ENCODE assay signal across 24 cellular contexts in the genomic region with DNA sequence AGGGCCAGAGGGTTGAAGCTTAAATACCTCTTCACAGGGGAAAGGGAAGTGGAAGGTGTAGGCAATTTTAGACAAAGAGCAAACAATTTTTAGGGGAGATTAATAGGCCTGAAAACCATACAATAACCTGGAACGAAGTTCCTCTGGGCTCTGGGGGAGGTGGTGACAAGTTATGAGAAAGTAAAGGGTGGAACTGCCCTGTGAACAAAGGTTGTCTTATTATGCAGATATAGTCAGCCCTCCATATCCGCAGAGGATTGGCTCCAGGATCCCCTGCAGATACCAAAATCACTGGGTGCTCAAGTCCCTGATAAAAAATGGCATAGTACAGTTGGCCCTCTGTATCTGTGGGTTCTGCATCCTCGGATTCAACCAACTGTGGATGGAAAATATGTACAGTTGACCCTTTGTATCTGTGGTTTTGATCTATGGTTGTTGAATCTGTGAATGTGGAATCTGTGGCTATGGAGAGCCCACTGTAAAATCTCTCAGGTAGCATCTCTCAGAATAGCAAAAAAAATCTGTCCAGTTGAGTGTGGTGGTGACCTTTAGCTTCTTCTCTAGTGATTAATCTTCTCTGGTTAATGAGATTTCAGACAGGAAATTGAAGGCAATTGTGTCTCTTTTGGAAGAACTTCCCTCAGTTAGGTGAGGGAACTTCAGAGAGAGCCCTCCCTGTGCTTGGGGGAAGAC. TPM values are rescaled to one million over a fixed set of nuclear protein-coding genes. Genes with fewer than 3 reads are reported as not detected.
DNase-seq lines count a peak whose midpoint lies in the region; ATAC-seq and TF ChIP-seq lines count a peak whose summit lies in the region.
"Had no signal": no experiment of that assay in that cellular context is flagged by ENCODE, and none has a peak within 500 bp of the region (broad histone marks: within the 10 kb centered on the region; RNA-seq: fewer than 3 reads in every experiment).

No MANE protein-coding gene starts in this region.

- peak overlapping the region; percentile 2 to 80 for H3K18ac ChIP-seq in mesenchymal stem cell (ENCODE audit: low read depth in 1 of 2, low read length in 2 of 2)

- peaks cover 32% of the 10 kb centered on the region for H3K4me1 Mint-ChIP-seq in activated naive CD8-positive, alpha-beta T cell treated with anti-CD3 and anti-CD28 coated beads, Interleukin-2, amount 50 U/mL, for 24 hours

- no peak for TF ChIP-seq CTCF in WERI-Rb-1 (IDR thresholded peaks at IDR 0.05; ENCODE audit: low read depth, low read length)

- peak overlapping the region; percentile 83 to 92 for H2BK12ac ChIP-seq in mesenchymal stem cell (ENCODE audit: low read length in 2 of 2)

- peak overlapping the region; percentile 78 for H2BK120ac ChIP-seq in mesenchymal stem cell (ENCODE audit: low read depth, low read length)

- peak; percentile 37 for ATAC-seq in activated naive CD8-positive, alpha-beta T cell treated with anti-CD3 and anti-CD28 coated beads, Interleukin-2, amount 50 U/mL, for 24 hours
- no peak for ATAC-seq in GM21367 (IDR thresholded peaks at IDR 0.05; ENCODE audit: unreplicated experiment)
- ATAC-seq: WTC11 had no signal

- H3K27me3 ChIP-seq in mesenchymal stem cell (ENCODE audit: control insufficient read depth in 1 of 2, insufficient read depth in 1 of 2, low read length in 2 of 2) (no peaks in the 10 kb centered on the region), WERI-Rb-1 (ENCODE audit: insufficient read depth, low read depth, severe bottlenecking) (no peaks in the 10 kb centered on the region)
- H3K27me3 ChIP-seq: tibial artery had no signal

- H4K91ac ChIP-seq in mesenchymal stem cell (ENCODE audit: low read length), result no peak overlapping the region

- H3K27ac ChIP-seq in mesenchymal stem cell (ENCODE audit: low read length, poor library complexity, severe bottlenecking) (no peak overlapping the region), WERI-Rb-1 (no peak overlapping the region)
- H3K27ac ChIP-seq: tibial artery had no signal

- peak; percentile 23 for DNase-seq in EL
- peak; percentile 83 for DNase-seq in M059J (ENCODE audit: low read depth)
- no peak for DNase-seq in activated naive CD8-positive, alpha-beta T cell treated with anti-CD3 and anti-CD28 coated beads, Interleukin-2, amount 50 U/mL, for 24 hours
- peak; percentile 32 for DNase-seq in mesenchymal stem cell
- DNase-seq in HPDE6-E6E7 (ENCODE audit: extremely low spot score), result no peak
- DNase-seq in NCI-H345 (lab: John Stamatoyannopoulos, UW), result no peak
- no peak for DNase-seq in WERI-Rb-1
- DNase-seq: activated T-cell treated with anti-CD3 and anti-CD28 coated beads, Interleukin-2, amount 50 U/mL, for 24 hours; CD4-positive, alpha-beta T cell; effector CD8-positive, alpha-beta T cell; GDM1; hippocampal formation; NCI-H1092 treated with DMSO at 0.1 percent for 48 hours; NCI-H2029 treated with DMSO at 0.1 percent for 48 hours; NCI-H446; OCI-M1; SIG-M5; stimulated activated naive CD4-positive, alpha-beta T cell; tibial artery had no signal

- H3K23ac ChIP-seq in mesenchymal stem cell (ENCODE audit: low read length in 2 of 2), result no peak overlapping the region

- no peak overlapping the region for H2BK15ac ChIP-seq in mesenchymal stem cell (ENCODE audit: low read depth, poor library complexity, severe bottlenecking)

- H3K4ac ChIP-seq in mesenchymal stem cell (ENCODE audit: low read depth in 1 of 2, low read length in 2 of 2), result peak overlapping the region in 1 of 2 experiments; percentile 97

- H3K4me3 ChIP-seq in mesenchymal stem cell (ENCODE audit: insufficient read depth in 1 of 2, low read depth in 1 of 2, low read length in 2 of 2), result no peak overlapping the region
- no peak overlapping the region for H3K4me3 ChIP-seq in WERI-Rb-1 (ENCODE audit: low read depth, low read length)
- H3K4me3 ChIP-seq: lung, smooth muscle cell, tibial artery had no signal

- H2BK5ac ChIP-seq in mesenchymal stem cell (ENCODE audit: low read depth, low read length, poor library complexity, severe bottlenecking), result no peak overlapping the region

- H3K4me1 ChIP-seq in mesenchymal stem cell (ENCODE audit: control insufficient read depth, insufficient read depth, low read depth, low read length), result peaks cover 4% of the 10 kb centered on the region

- H3K27me3 Mint-ChIP-seq in activated naive CD8-positive, alpha-beta T cell treated with anti-CD3 and anti-CD28 coated beads, Interleukin-2, amount 50 U/mL, for 24 hours, result peaks cover 8% of the 10 kb centered on the region
- H3K27me3 Mint-ChIP-seq: activated naive CD4-positive, alpha-beta T cell treated with anti-CD3 and anti-CD28 coated beads, Interleukin-2, amount 50 U/mL, for 24 hours had no signal

- H3K9me3 ChIP-seq in mesenchymal stem cell (ENCODE audit: control insufficient read depth, low read length), result no peaks in the 10 kb centered on the region
- no peaks in the 10 kb centered on the region for H3K9me3 ChIP-seq in WERI-Rb-1 (ENCODE audit: severe bottlenecking)
- H3K9me3 ChIP-seq: tibial artery had no signal

- no peaks in the 10 kb centered on the region for H3K36me3 Mint-ChIP-seq in activated naive CD8-positive, alpha-beta T cell treated with anti-CD3 and anti-CD28 coated beads, Interleukin-2, amount 50 U/mL, for 24 hours (ENCODE audit: low read depth)
- H3K36me3 Mint-ChIP-seq: activated naive CD4-positive, alpha-beta T cell treated with anti-CD3 and anti-CD28 coated beads, Interleukin-2, amount 50 U/mL, for 24 hours; WTC11 had no signal

- H3K79me1 ChIP-seq in mesenchymal stem cell (replicated peaks; ENCODE audit: low read length, poor library complexity, severe bottlenecking), result no peaks in the 10 kb centered on the region

- no peak overlapping the region for H4K8ac ChIP-seq in mesenchymal stem cell (ENCODE audit: low read length)

- H3K27ac Mint-ChIP-seq in activated naive CD8-positive, alpha-beta T cell treated with anti-CD3 and anti-CD28 coated beads, Interleukin-2, amount 50 U/mL, for 24 hours, result peak overlapping the region; percentile 65
- H3K27ac Mint-ChIP-seq: activated naive CD4-positive, alpha-beta T cell treated with anti-CD3 and anti-CD28 coated beads, Interleukin-2, amount 50 U/mL, for 24 hours; CD4-positive, alpha-beta T cell; WTC11 had no signal

- peak overlapping the region; percentile 15 for H3K4me3 Mint-ChIP-seq in activated naive CD8-positive, alpha-beta T cell treated with anti-CD3 and anti-CD28 coated beads, Interleukin-2, amount 50 U/mL, for 24 hours
- H3K4me3 Mint-ChIP-seq: activated naive CD4-positive, alpha-beta T cell treated with anti-CD3 and anti-CD28 coated beads, Interleukin-2, amount 50 U/mL, for 24 hours; activated T-cell treated with anti-CD3 and anti-CD28 coated beads, Interleukin-2, amount 50 U/mL, for 24 hours; CD4-positive, alpha-beta T cell; WTC11 had no signal

- no peak overlapping the region for H3K4me2 ChIP-seq in mesenchymal stem cell (ENCODE audit: low read length, poor library complexity, severe bottlenecking)
- H3K4me2 ChIP-seq: smooth muscle cell had no signal

- no peak overlapping the region for H2AFZ ChIP-seq in mesenchymal stem cell (ENCODE audit: low read depth, low read length)

- H3K36me3 ChIP-seq in mesenchymal stem cell (ENCODE audit: control insufficient read depth in 1 of 2, insufficient read depth in 2 of 2, low read depth in 1 of 2, low read length in 2 of 2) (no peaks in the 10 kb centered on the region), WERI-Rb-1 (no peaks in the 10 kb centered on the region)
- H3K36me3 ChIP-seq: tibial artery had no signal

- no peaks in the 10 kb centered on the region for H3K9me3 Mint-ChIP-seq in activated naive CD8-positive, alpha-beta T cell treated with anti-CD3 and anti-CD28 coated beads, Interleukin-2, amount 50 U/mL, for 24 hours
- H3K9me3 Mint-ChIP-seq: activated naive CD4-positive, alpha-beta T cell treated with anti-CD3 and anti-CD28 coated beads, Interleukin-2, amount 50 U/mL, for 24 hours; activated T-cell treated with anti-CD3 and anti-CD28 coated beads, Interleukin-2, amount 50 U/mL, for 24 hours; CD4-positive, alpha-beta T cell; WTC11 had no signal

- 84% methylated on average over 3 of the region's 3 CpGs for WGBS in mesenchymal stem cell

- H3K9ac ChIP-seq in mesenchymal stem cell (ENCODE audit: low read length), result no peak overlapping the region

- H3K14ac ChIP-seq in mesenchymal stem cell (ENCODE audit: low read length in 2 of 2), result no peak overlapping the region

- no peak overlapping the region for H2AK5ac ChIP-seq in mesenchymal stem cell (ENCODE audit: low read length, severe bottlenecking)

RNA-seq across cellular contexts. Expression of gene CLEC3B, which starts 40.2 kb away (rescaled TPM):
- 2.2 TPM in 1 of 2 replicates, not detected in the other for total RNA-seq in M059J (2014; rRNA removed; shearing (Covaris generic))
- 0.51 TPM for polyA plus RNA-seq in mesenchymal stem cell (2013, experiment 1 of 2)
- polyA plus RNA-seq in mesenchymal stem cell (2013, experiment 2 of 2), result 0.70 TPM
- total RNA-seq: smooth muscle cell had no signal
- polyA plus RNA-seq: smooth muscle cell had no signal

Comparison
In these comparisons a context has a peak if more than half of its experiments do, and no peak if none do; other contexts are left out.
1. DNase-seq: peak in EL (single experiment), M059J (single experiment) and mesenchymal stem cell (single experiment); none in activated naive CD8-positive, alpha-beta T cell treated with anti-CD3 and anti-CD28 coated beads, Interleukin-2, amount 50 U/mL, for 24 hours (single experiment), HPDE6-E6E7 (single experiment), NCI-H345 (single experiment) and WERI-Rb-1 (single experiment).